Comparison of ENCODE assay signal across 8 cellular contexts in genomic region chr4:57442834-57443291, GRCh38.
DNase-seq lines count a peak whose midpoint lies in the region; ATAC-seq, FAIRE-seq and TF ChIP-seq lines count a peak whose summit lies in the region.

No MANE protein-coding gene starts in this region.

- H3K9me1 ChIP-seq in K562 (ENCODE audit: control insufficient read depth, insufficient read depth, low read length): no peaks in the 10 kb centered on the region

- in situ Hi-C loops in K562 (cut with MboI): no loop called here

- BruUV-seq in K562 (replicated peaks; lab: Mats Ljungman, UMichigan): no TSS peak

- TF ChIP-seq RAD21 in K562 (CRISPR knock-in tag; conservative IDR thresholded peaks at IDR 0.05 in 1 of 2, IDR thresholded peaks at IDR 0.05 in 1 of 2): peak; percentile 52 to 55

- no peaks in the 10 kb centered on the region for H3K27me3 ChIP-seq in K562 (ENCODE audit: control insufficient read depth in 2 of 2, insufficient read depth in 2 of 2, low read length in 2 of 2)
- no peaks in the 10 kb centered on the region for H3K27me3 ChIP-seq in naive thymus-derived CD4-positive, alpha-beta T cell (ENCODE audit: control insufficient read depth in 2 of 2, insufficient read depth in 2 of 2, low read length in 2 of 2)

- WGBS in K562 (ENCODE audit: insufficient coverage, low coverage, missing lambda C conversion rate): 0% methylated on average over 4 of the region's 4 CpGs

- TF ChIP-seq EP300 in K562 (IDR thresholded peaks at IDR 0.05; ENCODE audit: low read length): no peak

- no peaks in the 10 kb centered on the region for H3K4me1 Mint-ChIP-seq in naive thymus-derived CD4-positive, alpha-beta T cell
- no peaks in the 10 kb centered on the region for H3K4me1 Mint-ChIP-seq in activated T-helper 17 cell treated with anti-CD3 and anti-CD28 coated beads, Interleukin-2, amount 50 U/mL, for 72 hours

- no peak overlapping the region for H3K27ac Mint-ChIP-seq in naive thymus-derived CD4-positive, alpha-beta T cell
- no peak overlapping the region for H3K27ac Mint-ChIP-seq in activated T-helper 17 cell treated with anti-CD3 and anti-CD28 coated beads, Interleukin-2, amount 50 U/mL, for 72 hours

- H3K9ac ChIP-seq in K562 (ENCODE audit: insufficient read depth in 1 of 2, low read depth in 2 of 2, low read length in 2 of 2): no peak overlapping the region

- H3K36me3 ChIP-seq in K562 (ENCODE audit: control insufficient read depth, insufficient read depth, low read length): no peaks in the 10 kb centered on the region
- H3K36me3 ChIP-seq in naive thymus-derived CD4-positive, alpha-beta T cell (ENCODE audit: control insufficient read depth in 2 of 3, insufficient read depth in 3 of 3, low read length in 3 of 3): no peaks in the 10 kb centered on the region

- no peaks in the 10 kb centered on the region for H3K4me1 ChIP-seq in K562 (replicated peaks in 1 of 2; ENCODE audit: control insufficient read depth in 2 of 2, insufficient read depth in 2 of 2, low read length in 2 of 2)
- H3K4me1 ChIP-seq in naive thymus-derived CD4-positive, alpha-beta T cell (ENCODE audit: control insufficient read depth in 2 of 2, insufficient read depth in 2 of 2, low read length in 2 of 2): no peaks in the 10 kb centered on the region

- no peak overlapping the region for H3K4me2 ChIP-seq in K562 (ENCODE audit: insufficient read depth, low read length)

- no peaks in the 10 kb centered on the region for H3K79me2 ChIP-seq in K562 (ENCODE audit: control insufficient read depth, insufficient read depth, low read length)

- peaks cover 0 to 3% (median 0%) of the 10 kb centered on the region in 5 donors for H3K36me3 Mint-ChIP-seq in naive thymus-derived CD4-positive, alpha-beta T cell
- no peaks in the 10 kb centered on the region for H3K36me3 Mint-ChIP-seq in activated T-helper 17 cell treated with anti-CD3 and anti-CD28 coated beads, Interleukin-2, amount 50 U/mL, for 72 hours (ENCODE audit: low read depth)

- H2AFZ ChIP-seq in K562 (ENCODE audit: low read depth, low read length): no peak overlapping the region

- DNase-seq in NCI-H1694 treated with DMSO at 0.1 percent for 48 hours (lab: John Stamatoyannopoulos, UW): peak; percentile 20
- peak; percentile 17 to 41 (median 22) for DNase-seq in K562 (ENCODE audit: extremely low read depth in 1 of 4, low spot score in 3 of 4)
- DNase-seq in ureter (ENCODE audit: low spot score): peak; percentile 54
- no peak for DNase-seq in naive thymus-derived CD4-positive, alpha-beta T cell

- H3K4me3 Mint-ChIP-seq in naive thymus-derived CD4-positive, alpha-beta T cell: no peak overlapping the region
- H3K4me3 Mint-ChIP-seq in activated T-helper 17 cell treated with anti-CD3 and anti-CD28 coated beads, Interleukin-2, amount 50 U/mL, for 72 hours: no peak overlapping the region

- H3K27me3 Mint-ChIP-seq in naive thymus-derived CD4-positive, alpha-beta T cell: peaks cover 0 to 5% (median 0%) of the 10 kb centered on the region in 5 donors
- no peaks in the 10 kb centered on the region for H3K27me3 Mint-ChIP-seq in activated T-helper 17 cell treated with anti-CD3 and anti-CD28 coated beads, Interleukin-2, amount 50 U/mL, for 72 hours

- ATAC-seq in GM18867 (IDR thresholded peaks at IDR 0.05; ENCODE audit: unreplicated experiment) (peak; percentile 69), K562 (0 out of 3 replicates have a peak, but pooled peaks have one; percentile 47)
- ATAC-seq in naive thymus-derived CD4-positive, alpha-beta T cell: no peak
- no peak for ATAC-seq in activated T-helper 17 cell treated with anti-CD3 and anti-CD28 coated beads, Interleukin-2, amount 50 U/mL, for 72 hours (replicated peaks)

- FAIRE-seq in K562 (lab: Jason Lieb, UNC): peak; percentile 83
- FAIRE-seq in islet of Langerhans (lab: Jason Lieb, UNC): peak; percentile 58

- CTCF ChIA-PET in K562 (lab: Yijun Ruan, JAX; ENCODE audit: low intra/inter-chr PET ratio): no interaction called here
- CTCF ChIA-PET in naive thymus-derived CD4-positive, alpha-beta T cell (lab: Charles Lee): no interaction called here

- no peak overlapping the region for H3K4me3 ChIP-seq in K562
- no peak overlapping the region for H3K4me3 ChIP-seq in naive thymus-derived CD4-positive, alpha-beta T cell (ENCODE audit: low read length)

- no peaks in the 10 kb centered on the region for H4K20me1 ChIP-seq in K562 (replicated peaks; ENCODE audit: control insufficient read depth, insufficient read depth, low read length)

- H3K27ac ChIP-seq in C4-2B (peak overlapping the region; percentile 48), K562 (ENCODE audit: extremely low read depth, low read depth, low read length) (no peak overlapping the region)
- H3K27ac ChIP-seq in naive thymus-derived CD4-positive, alpha-beta T cell (ENCODE audit: low read depth, low read length): no peak overlapping the region

- H3K9me3 Mint-ChIP-seq in naive thymus-derived CD4-positive, alpha-beta T cell: peaks cover 0 to 11% (median 2%) of the 10 kb centered on the region in 11 donors
- H3K9me3 Mint-ChIP-seq in activated T-helper 17 cell treated with anti-CD3 and anti-CD28 coated beads, Interleukin-2, amount 50 U/mL, for 72 hours: peaks cover 7% of the 10 kb centered on the region

- TF ChIP-seq CTCF in C4-2B (conservative IDR thresholded peaks at IDR 0.05) (peak; percentile 88), K562 (IDR thresholded peaks at IDR 0.05 in 2 of 3, conservative IDR thresholded peaks at IDR 0.05 in 1 of 3; ENCODE audit: insufficient read depth in 2 of 3, low read depth in 1 of 3, low read length in 3 of 3) (peak; percentile 32 to 69 (median 63); a peak in 5 of 6 replicates)

- no peaks in the 10 kb centered on the region for H3K9me3 ChIP-seq in K562 (replicated peaks; ENCODE audit: control insufficient read depth, insufficient read depth, low read depth, low read length)
- H3K9me3 ChIP-seq in naive thymus-derived CD4-positive, alpha-beta T cell (ENCODE audit: control insufficient read depth in 2 of 3, low read length in 3 of 3): no peaks in the 10 kb centered on the region

- no peak for TF ChIP-seq POLR2A in K562 (conservative IDR thresholded peaks at IDR 0.05)

- POLR2A ChIA-PET in K562 (lab: Yijun Ruan, JAX): no interaction called here
- POLR2A ChIA-PET in naive thymus-derived CD4-positive, alpha-beta T cell (lab: Charles Lee): no interaction called here

- intact Hi-C loops in K562 (cut with micrococcal nuclease): no loop called here
- intact Hi-C loops in naive thymus-derived CD4-positive, alpha-beta T cell (cut with micrococcal nuclease): no loop called here

TF ChIP-seq in K562, 482 proteins besides CTCF, POLR2A, EP300 and RAD21:
- TF ChIP-seq MCM2 (IDR thresholded peaks at IDR 0.05; ENCODE audit: low read depth) (no peak), ZNF324 (CRISPR knock-in tag; IDR thresholded peaks at IDR 0.05) (no peak), SMC3 (conservative IDR thresholded peaks at IDR 0.05; ENCODE audit: insufficient read depth, low read depth, low read length) (peak; percentile 31; the same call in 1 of the 2 replicates)

Comparison
In these comparisons a context has a peak if more than half of its experiments do, and no peak if none do; other contexts are left out.
1. ATAC-seq: peak in GM18867 (single experiment) and K562 (single experiment); none in naive thymus-derived CD4-positive, alpha-beta T cell (single experiment) and activated T-helper 17 cell treated with anti-CD3 and anti-CD28 coated beads, Interleukin-2, amount 50 U/mL, for 72 hours (single experiment).
2. DNase-seq: peak in NCI-H1694 treated with DMSO at 0.1 percent for 48 hours (single experiment), K562 (4 of 4) and ureter (single experiment); none in naive thymus-derived CD4-positive, alpha-beta T cell (0 of 9).